ENCODE assay signal across 1 cellular context in genomic region chr2:236131073-236131692, GRCh38.
TF ChIP-seq lines count a peak whose summit lies in the region.

No MANE protein-coding gene starts in this region.

TF ChIP-seq in GM12878, 131 proteins besides CTCF, POLR2A, EP300 and RAD21 (continued from another document):
- TF ChIP-seq CEBPZ (IDR thresholded peaks at IDR 0.05; ENCODE audit: low read depth, low read length) = no peak
- no peak for TF ChIP-seq SPI1 (IDR thresholded peaks at IDR 0.05; ENCODE audit: borderline replicate concordance, insufficient read depth, low read depth, low read length)
- 0 out of 2 replicates have a peak, but pooled peaks have one; percentile 24 for TF ChIP-seq ATF7 (IDR thresholded peaks at IDR 0.05; ENCODE audit: low read depth)
- peak in 1 of 2 experiments; percentile 67; a peak in 1 of 3 replicates for TF ChIP-seq EGR1 (IDR thresholded peaks at IDR 0.05; ENCODE audit: borderline replicate concordance in 1 of 2, low read depth in 2 of 2, low read length in 2 of 2)
- TF ChIP-seq ATF2 (IDR thresholded peaks at IDR 0.05; ENCODE audit: low read length) = peak; percentile 65; the same call in 1 of the 2 replicates
- TF ChIP-seq KLF5 (IDR thresholded peaks at IDR 0.05; ENCODE audit: partially characterized antibody) = no peak
- TF ChIP-seq SIX5 (IDR thresholded peaks at IDR 0.05; ENCODE audit: low read depth, low read length, severe bottlenecking) = no peak
- 0 out of 2 replicates have a peak, but pooled peaks have one; percentile 26 for TF ChIP-seq ZBED1 (IDR thresholded peaks at IDR 0.05; ENCODE audit: borderline replicate concordance)
- TF ChIP-seq ESRRA (IDR thresholded peaks at IDR 0.05; ENCODE audit: low read length) = no peak
- no peak for TF ChIP-seq ZBTB40 (IDR thresholded peaks at IDR 0.05; ENCODE audit: borderline replicate concordance)
- TF ChIP-seq POLR2AphosphoS2 (IDR thresholded peaks at IDR 0.05; ENCODE audit: low read depth, low read length) = no peak
- TF ChIP-seq CREM (IDR thresholded peaks at IDR 0.05; ENCODE audit: low read depth) = peak; percentile 26; the same call in 1 of the 2 replicates
- TF ChIP-seq BCL11A (IDR thresholded peaks at IDR 0.05; ENCODE audit: low read depth, low read length) = 0 out of 2 replicates have a peak, but pooled peaks have one; percentile 27
- no peak for TF ChIP-seq HDAC2 (IDR thresholded peaks at IDR 0.05)
- peak; percentile 30; the same call in 1 of the 2 replicates for TF ChIP-seq NFIC (IDR thresholded peaks at IDR 0.05; ENCODE audit: low read depth, low read length)
- TF ChIP-seq MTA2 (IDR thresholded peaks at IDR 0.05; ENCODE audit: low read depth) = no peak
- no peak for TF ChIP-seq ZSCAN29 (IDR thresholded peaks at IDR 0.05)
- no peak for TF ChIP-seq TCF3 (IDR thresholded peaks at IDR 0.05; ENCODE audit: borderline replicate concordance, insufficient read depth, low read depth, low read length)
- TF ChIP-seq SIN3A (IDR thresholded peaks at IDR 0.05; ENCODE audit: low read depth, low read length) = no peak
- TF ChIP-seq IRF5 (IDR thresholded peaks at IDR 0.05; ENCODE audit: borderline replicate concordance) = no peak
- TF ChIP-seq KDM1A (IDR thresholded peaks at IDR 0.05; ENCODE audit: borderline replicate concordance) = no peak
- TF ChIP-seq RUNX3 (IDR thresholded peaks at IDR 0.05; ENCODE audit: low read length) = 0 out of 2 replicates have a peak, but pooled peaks have one; percentile 29
- no peak for TF ChIP-seq SMC3 (IDR thresholded peaks at IDR 0.05; ENCODE audit: borderline replicate concordance, low read length)
- no peak for TF ChIP-seq ETV6 (conservative IDR thresholded peaks at IDR 0.05 in 1 of 2, IDR thresholded peaks at IDR 0.05 in 1 of 2; ENCODE audit: borderline replicate concordance in 1 of 2, low read depth in 1 of 2)
- no peak for TF ChIP-seq BRCA1 (IDR thresholded peaks at IDR 0.05; ENCODE audit: low read depth, low read length)
- TF ChIP-seq DPF2 (IDR thresholded peaks at IDR 0.05) = no peak
- no peak for TF ChIP-seq MYC (IDR thresholded peaks at IDR 0.05; ENCODE audit: insufficient read depth, insufficient read length, insufficient replicate concordance, low read length, severe bottlenecking)
